20 cellular contexts compared by ENCODE assay signal in the genomic region with DNA sequence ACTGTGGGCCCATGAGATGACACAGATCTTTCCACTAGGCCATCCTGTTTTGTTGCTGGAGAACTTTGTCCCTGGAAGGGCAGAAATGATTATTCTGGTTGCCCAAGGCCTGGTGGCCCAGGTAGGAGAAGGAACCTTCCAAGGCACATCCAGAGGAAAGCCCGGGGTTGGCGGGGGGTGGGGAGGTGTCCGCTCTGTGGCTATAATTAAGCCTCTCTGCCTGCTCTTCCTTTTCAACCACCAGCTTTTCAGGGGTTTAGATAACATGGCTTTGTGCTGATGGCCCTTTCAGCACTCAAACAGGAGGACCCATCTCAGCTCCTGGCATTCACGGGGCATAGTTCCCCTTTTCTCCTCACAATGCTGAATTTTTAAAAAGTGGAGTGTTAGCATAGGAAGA.
DNase-seq lines count a peak whose midpoint lies in the region; ATAC-seq, FAIRE-seq and TF ChIP-seq lines count a peak whose summit lies in the region.
"Had no signal": no experiment of that assay in that cellular context is flagged by ENCODE, and none has a peak within 500 bp of the region (broad histone marks: within the 10 kb centered on the region; RNA-seq: fewer than 3 reads in every experiment).

No MANE protein-coding gene starts in this region.

- H2BK5ac ChIP-seq in mesenchymal stem cell (ENCODE audit: low read depth, low read length, poor library complexity, severe bottlenecking) = no peak overlapping the region

- H3K79me1 ChIP-seq in mesenchymal stem cell (replicated peaks; ENCODE audit: low read length, poor library complexity, severe bottlenecking) = peaks cover 53% of the 10 kb centered on the region

- H4K20me1 ChIP-seq in HepG2 (ENCODE audit: insufficient read depth, low read length) = no peaks in the 10 kb centered on the region
- no peaks in the 10 kb centered on the region for H4K20me1 ChIP-seq in PC-3 (ENCODE audit: low read length)

- CTCF ChIA-PET in HepG2 (lab: Yijun Ruan, JAX; ENCODE audit: low intra/inter-chr PET ratio, low total read pairs) = no interaction called here
- CTCF ChIA-PET in PC-3 (lab: Charles Lee) = interaction anchor here (1.8 kb wide), 1 partner anchor 201 kb away, joined by 6 read pairs; no protein-coding TSS in a partner anchor

- H3K27ac Mint-ChIP-seq in stimulated activated naive B cell treated with anti-CD40 and anti-IgM and Interleukin-4, amounts not matched to agents 10 μg/mL and 1 μg/mL and 100 μg/mL, for 72 hours = peak overlapping the region; percentile 27
- H3K27ac Mint-ChIP-seq: stimulated activated naive CD8-positive, alpha-beta T cell treated with anti-CD3 and anti-CD28 coated beads, Interleukin-15, amount 100 ng/mL, for 72 hours had no signal

- H2BK120ac ChIP-seq in mesenchymal stem cell (ENCODE audit: low read depth, low read length) = no peak overlapping the region

- H3K9ac ChIP-seq in HepG2 (ENCODE audit: insufficient read depth, low read depth, low read length) (no peak overlapping the region), PC-3 (ENCODE audit: low read length) (peak overlapping the region; percentile 33; the same call in 1 of the 2 replicates), mesenchymal stem cell (ENCODE audit: low read length) (no peak overlapping the region)
- H3K9ac ChIP-seq: GM23248 had no signal

- TF ChIP-seq CTCF in HepG2 (CRISPR knock-in tag; IDR thresholded peaks at IDR 0.05) = no peak
- no peak for TF ChIP-seq CTCF in right lobe of liver (IDR thresholded peaks at IDR 0.05)
- TF ChIP-seq CTCF in PC-3 (conservative IDR thresholded peaks at IDR 0.05; ENCODE audit: low read depth, low read length) = no peak
- TF ChIP-seq CTCF in upper lobe of left lung (IDR thresholded peaks at IDR 0.05) = no peak
- no peak for TF ChIP-seq CTCF in dorsolateral prefrontal cortex (IDR thresholded peaks at IDR 0.05 in 54 of 56, conservative IDR thresholded peaks at IDR 0.05 in 2 of 56; ENCODE audit: low read depth in 1 of 56, partially characterized antibody in 56 of 56)

- no peak overlapping the region for H2BK15ac ChIP-seq in mesenchymal stem cell (ENCODE audit: low read depth, poor library complexity, severe bottlenecking)

- H3K4ac ChIP-seq in mesenchymal stem cell (ENCODE audit: low read depth in 1 of 2, low read length in 2 of 2) = no peak overlapping the region

- no peak for ATAC-seq in HepG2
- no peak for ATAC-seq in right lobe of liver
- ATAC-seq in PC-3 = no peak
- no peak for ATAC-seq in stimulated activated naive B cell treated with anti-CD40 and anti-IgM and Interleukin-4, amounts not matched to agents 10 μg/mL and 1 μg/mL and 100 μg/mL, for 72 hours (replicated peaks)
- ATAC-seq in upper lobe of left lung (ENCODE audit: low FRiP score in 2 of 2) = no peak
- ATAC-seq: foreskin keratinocyte; lower lobe of right lung; stimulated activated naive CD8-positive, alpha-beta T cell treated with anti-CD3 and anti-CD28 coated beads, Interleukin-15, amount 100 ng/mL, for 72 hours had no signal

- POLR2A ChIA-PET in HepG2 (lab: Yijun Ruan, JAX) (interaction anchor here (0.8 to 2.7 kb wide), 5 partner anchors 14 to 73 kb away, joined by 3 to 6 read pairs (median 3); no protein-coding TSS in a partner anchor), PC-3 (lab: Charles Lee; ENCODE audit: unreplicated experiment) (no interaction called here)

- no peak overlapping the region for H3K4me3 ChIP-seq in HepG2 (replicated peaks in 1 of 3; ENCODE audit: insufficient read depth in 1 of 3, low read depth in 2 of 3, low read length in 3 of 3)
- no peak overlapping the region for H3K4me3 ChIP-seq in right lobe of liver
- peak overlapping the region; percentile 0; the same call in 1 of the 2 replicates for H3K4me3 ChIP-seq in PC-3 (ENCODE audit: low read length)
- no peak overlapping the region for H3K4me3 ChIP-seq in mesenchymal stem cell (ENCODE audit: insufficient read depth in 1 of 2, low read depth in 1 of 2, low read length in 2 of 2)
- no peak overlapping the region for H3K4me3 ChIP-seq in upper lobe of left lung
- no peak overlapping the region for H3K4me3 ChIP-seq in dorsolateral prefrontal cortex
- H3K4me3 ChIP-seq: GM23248, lower lobe of right lung, vagina had no signal

- H3K4me1 Mint-ChIP-seq in stimulated activated naive B cell treated with anti-CD40 and anti-IgM and Interleukin-4, amounts not matched to agents 10 μg/mL and 1 μg/mL and 100 μg/mL, for 72 hours = peaks cover 66 to 99% of the 10 kb centered on the region in 2 donors

- H3K4me3 Mint-ChIP-seq in stimulated activated naive B cell treated with anti-CD40 and anti-IgM and Interleukin-4, amounts not matched to agents 10 μg/mL and 1 μg/mL and 100 μg/mL, for 72 hours = peak overlapping the region; percentile 9 to 41
- H3K4me3 Mint-ChIP-seq: central memory CD8-positive, alpha-beta T cell; stimulated activated naive CD8-positive, alpha-beta T cell treated with anti-CD3 and anti-CD28 coated beads, Interleukin-15, amount 100 ng/mL, for 72 hours had no signal

- H3K18ac ChIP-seq in mesenchymal stem cell (ENCODE audit: low read depth in 1 of 2, low read length in 2 of 2) = no peak overlapping the region

- H3K23ac ChIP-seq in mesenchymal stem cell (ENCODE audit: low read length in 2 of 2) = no peak overlapping the region

- no peak for FAIRE-seq in HepG2 (lab: Jason Lieb, UNC)
- FAIRE-seq: endometrium, small intestine had no signal

- H3K4me1 ChIP-seq in HepG2 (ENCODE audit: insufficient read depth, low read length) (peaks cover 78% of the 10 kb centered on the region), right lobe of liver (no peaks in the 10 kb centered on the region), PC-3 (ENCODE audit: insufficient read depth, low read length) (peaks cover 42% of the 10 kb centered on the region), mesenchymal stem cell (ENCODE audit: control insufficient read depth, insufficient read depth, low read depth, low read length) (peaks cover 38% of the 10 kb centered on the region), upper lobe of left lung (peaks cover 8 to 19% (median 13%) of the 10 kb centered on the region in 4 donors)

- peaks cover 21% of the 10 kb centered on the region for H3K79me2 ChIP-seq in HepG2 (ENCODE audit: insufficient read depth, low read length)
- no peaks in the 10 kb centered on the region for H3K79me2 ChIP-seq in PC-3 (ENCODE audit: low read length)

- H2AFZ ChIP-seq in HepG2 (ENCODE audit: low read length) (no peak overlapping the region), PC-3 (ENCODE audit: low read length) (0 out of 2 replicates have a peak overlapping the region, but pooled peaks have one; percentile 2), mesenchymal stem cell (ENCODE audit: low read depth, low read length) (no peak overlapping the region)
- H2AFZ ChIP-seq: GM23248 had no signal

- no peak overlapping the region for H3K14ac ChIP-seq in mesenchymal stem cell (ENCODE audit: low read length in 2 of 2)

- H2AK5ac ChIP-seq in mesenchymal stem cell (ENCODE audit: low read length, severe bottlenecking) = peak overlapping the region; percentile 26

- TF ChIP-seq EP300 in HepG2 (IDR thresholded peaks at IDR 0.05; ENCODE audit: low read depth in 2 of 2, low read length in 2 of 2) (no peak), HepG2 (CRISPR knock-in tag; IDR thresholded peaks at IDR 0.05; ENCODE audit: borderline replicate concordance) (no peak), upper lobe of left lung (IDR thresholded peaks at IDR 0.05) (no peak)

- H3K36me3 ChIP-seq in HepG2 (replicated peaks in 1 of 2; ENCODE audit: control insufficient read depth in 1 of 2, insufficient read depth in 2 of 2, low read length in 2 of 2) = peaks cover 4 to 10% of the 10 kb centered on the region in 2 experiments; a peak in 4 of 5 replicates
- H3K36me3 ChIP-seq in right lobe of liver = no peaks in the 10 kb centered on the region
- no peaks in the 10 kb centered on the region for H3K36me3 ChIP-seq in PC-3 (ENCODE audit: low read depth, low read length)
- H3K36me3 ChIP-seq in mesenchymal stem cell (ENCODE audit: control insufficient read depth in 1 of 2, insufficient read depth in 2 of 2, low read depth in 1 of 2, low read length in 2 of 2) = peaks cover 0 to 8% of the 10 kb centered on the region in 2 experiments
- no peaks in the 10 kb centered on the region for H3K36me3 ChIP-seq in upper lobe of left lung
- H3K36me3 ChIP-seq: lower lobe of right lung, vagina had no signal

- 74% methylated on average over 4 of the region's 4 CpGs for WGBS in HepG2 (ENCODE audit: low lambda C conversion rate)
- WGBS in right lobe of liver (ENCODE audit: insufficient coverage, low coverage, low lambda C conversion rate, missing lambda C conversion rate) = 32% methylated on average over 3 of the region's 4 CpGs
- WGBS in mesenchymal stem cell = 93% methylated on average over 3 of the region's 4 CpGs
- 78 to 83% methylated on average over 4 of the region's 4 CpGs for WGBS in upper lobe of left lung, 2 donors

- H4K8ac ChIP-seq in mesenchymal stem cell (ENCODE audit: low read length) = no peak overlapping the region

- peaks cover 17 to 18% of the 10 kb centered on the region in 2 donors for H3K36me3 Mint-ChIP-seq in stimulated activated naive B cell treated with anti-CD40 and anti-IgM and Interleukin-4, amounts not matched to agents 10 μg/mL and 1 μg/mL and 100 μg/mL, for 72 hours

- H3K4me2 ChIP-seq in HepG2 (ENCODE audit: low read depth, low read length) (peak overlapping the region; percentile 51), PC-3 (ENCODE audit: low read length) (peak overlapping the region; percentile 65), mesenchymal stem cell (ENCODE audit: low read length, poor library complexity, severe bottlenecking) (no peak overlapping the region)

- H3K27ac ChIP-seq in HepG2 (ENCODE audit: extremely low read length, insufficient read depth, low read length) (peak overlapping the region; percentile 52), right lobe of liver (no peak overlapping the region), PC-3 (ENCODE audit: low read length) (peak overlapping the region; percentile 79), mesenchymal stem cell (ENCODE audit: low read length, poor library complexity, severe bottlenecking) (no peak overlapping the region), upper lobe of left lung (no peak overlapping the region), dorsolateral prefrontal cortex (peak overlapping the region in 16 of 59 donors; percentile 10 to 93 (median 34))
- H3K27ac ChIP-seq: foreskin keratinocyte, GM23248, lower lobe of right lung, vagina, VCaP had no signal

- intact Hi-C loops in HepG2 (cut with micrococcal nuclease; ENCODE audit: unreplicated experiment) = loop anchor here (5.0 kb wide), 1 partner anchor 77 kb away; no protein-coding TSS in a partner anchor
- intact Hi-C loops in right lobe of liver (cut with DNase I) = no loop called here
- intact Hi-C loops in PC-3 (cut with micrococcal nuclease) = loop anchor here (5.0 kb wide), 1 partner anchor 187 kb away; the partner anchor contains the start of gene MSI2
- intact Hi-C loops in dorsolateral prefrontal cortex (cut with DNase I) = loop anchor here (5.0 to 10.0 kb wide), 3 partner anchors 33 to 230 kb away; partner anchors contain the start of gene MSI2 (in 1 of the 2)

- TF ChIP-seq POLR2A in HepG2 (IDR thresholded peaks at IDR 0.05; ENCODE audit: insufficient read depth in 1 of 2, low read depth in 2 of 2, low read length in 2 of 2) (no peak), right lobe of liver (IDR thresholded peaks at IDR 0.05) (no peak), upper lobe of left lung (IDR thresholded peaks at IDR 0.05) (no peak)

- H3K27me3 Mint-ChIP-seq in stimulated activated naive B cell treated with anti-CD40 and anti-IgM and Interleukin-4, amounts not matched to agents 10 μg/mL and 1 μg/mL and 100 μg/mL, for 72 hours = no peaks in the 10 kb centered on the region
- H3K27me3 Mint-ChIP-seq: central memory CD8-positive, alpha-beta T cell; stimulated activated naive CD8-positive, alpha-beta T cell treated with anti-CD3 and anti-CD28 coated beads, Interleukin-15, amount 100 ng/mL, for 72 hours had no signal

- in situ Hi-C loops in HepG2 (cut with HindIII; ENCODE audit: extremely low pct_ligation_motif_present, low pct_unique_long_range_greater_than_20kb) = no loop called here

- BruUV-seq in HepG2 (replicated peaks; lab: Mats Ljungman, UMichigan) (no TSS peak), PC-3 (replicated peaks; lab: Mats Ljungman, UMichigan) (no TSS peak)

- peaks cover 5% of the 10 kb centered on the region for H3F3A ChIP-seq in PC-3 (ENCODE audit: low read length, unreplicated experiment)

- H4K91ac ChIP-seq in mesenchymal stem cell (ENCODE audit: low read length) = no peak overlapping the region

- no peak overlapping the region for H2BK12ac ChIP-seq in mesenchymal stem cell (ENCODE audit: low read length in 2 of 2)

- H3K9me3 ChIP-seq in HepG2 (ENCODE audit: low read length) (no peaks in the 10 kb centered on the region), right lobe of liver (no peaks in the 10 kb centered on the region), PC-3 (ENCODE audit: low read length) (no peaks in the 10 kb centered on the region), mesenchymal stem cell (ENCODE audit: control insufficient read depth, low read length) (no peaks in the 10 kb centered on the region), upper lobe of left lung (no peaks in the 10 kb centered on the region)
- H3K9me3 ChIP-seq: lower lobe of right lung, vagina had no signal

- H3K27me3 ChIP-seq in HepG2 (ENCODE audit: control insufficient read depth in 1 of 2, insufficient read depth in 2 of 2, low read length in 2 of 2) (no peaks in the 10 kb centered on the region), right lobe of liver (no peaks in the 10 kb centered on the region), PC-3 (ENCODE audit: low read length) (no peaks in the 10 kb centered on the region), mesenchymal stem cell (ENCODE audit: control insufficient read depth in 1 of 2, insufficient read depth in 1 of 2, low read length in 2 of 2) (peaks cover 0 to 10% of the 10 kb centered on the region in 2 experiments), upper lobe of left lung (no peaks in the 10 kb centered on the region), dorsolateral prefrontal cortex (no peaks in the 10 kb centered on the region)
- H3K27me3 ChIP-seq: foreskin keratinocyte, vagina had no signal

- DNase-seq in HepG2 (ENCODE audit: low spot score) = no peak
- DNase-seq in right lobe of liver = no peak
- no peak for DNase-seq in PC-3
- DNase-seq in mesenchymal stem cell = no peak
- no peak for DNase-seq in stimulated activated naive B cell treated with anti-CD40 and anti-IgM and Interleukin-4, amounts not matched to agents 10 μg/mL and 1 μg/mL and 100 μg/mL, for 72 hours
- no peak for DNase-seq in upper lobe of left lung
- no peak for DNase-seq in dorsolateral prefrontal cortex
- no peak for DNase-seq in DMS153 (lab: John Stamatoyannopoulos, UW)
- DNase-seq: foreskin keratinocyte; GM23248; lower lobe of right lung; MM.1S; NCI-H2171; NK-92 treated with Interleukin-12 subunit alpha and Interleukin-12 subunit beta, amount 100 ng/mL, for 24 hours; small intestine; stimulated activated naive CD8-positive, alpha-beta T cell treated with anti-CD3 and anti-CD28 coated beads, Interleukin-15, amount 100 ng/mL, for 72 hours had no signal

- H3K9me2 ChIP-seq in PC-3 (replicated peaks; ENCODE audit: low read length) = no peaks in the 10 kb centered on the region

- H3K9me3 Mint-ChIP-seq in stimulated activated naive B cell treated with anti-CD40 and anti-IgM and Interleukin-4, amounts not matched to agents 10 μg/mL and 1 μg/mL and 100 μg/mL, for 72 hours = no peaks in the 10 kb centered on the region
- H3K9me3 Mint-ChIP-seq: central memory CD8-positive, alpha-beta T cell; stimulated activated naive CD8-positive, alpha-beta T cell treated with anti-CD3 and anti-CD28 coated beads, Interleukin-15, amount 100 ng/mL, for 72 hours had no signal

- no peak for TF ChIP-seq RAD21 in HepG2 (CRISPR knock-in tag; IDR thresholded peaks at IDR 0.05)

Comparison
In these comparisons a context has a peak if more than half of its experiments do, and no peak if none do; other contexts are left out.
1. H3K27ac ChIP-seq: peak in HepG2 (single experiment) and PC-3 (single experiment); none in right lobe of liver (0 of 3), mesenchymal stem cell (single experiment) and upper lobe of left lung (0 of 4).
2. intact Hi-C loops: an anchor here in HepG2 (5.0 kb wide), PC-3 (5.0 kb wide) and dorsolateral prefrontal cortex (5.0 to 10.0 kb wide); none called in right lobe of liver.